14 cellular contexts compared by ENCODE assay signal in genomic region chr17:29042026-29042678, GRCh38. TPM values are rescaled to one million over a fixed set of nuclear protein-coding genes. Genes with fewer than 3 reads are reported as not detected.
A peak's percentile ranks its signal among the peaks of the same experiment; 100 is the strongest.
DNase-seq lines count a peak whose midpoint lies in the region; ATAC-seq and TF ChIP-seq lines count a peak whose summit lies in the region.
"Had no signal": no experiment of that assay in that cellular context is flagged by ENCODE, and none has a peak within 500 bp of the region (broad histone marks: within the 10 kb centered on the region; RNA-seq: fewer than 3 reads in every experiment).

No MANE protein-coding gene starts in this region.

- H3K9ac ChIP-seq in subcutaneous abdominal adipose tissue (ENCODE audit: low read length in 5 of 5), result no peak overlapping the region

- H3K27me3 Mint-ChIP-seq in WTC11 (ENCODE audit: low read depth), result no peaks in the 10 kb centered on the region
- H3K27me3 Mint-ChIP-seq in CD4-positive, alpha-beta T cell, result peaks cover 23% of the 10 kb centered on the region

- H3K9me3 Mint-ChIP-seq in WTC11, result no peaks in the 10 kb centered on the region
- H3K9me3 Mint-ChIP-seq in CD4-positive, alpha-beta T cell, result no peaks in the 10 kb centered on the region
- H3K9me3 Mint-ChIP-seq: HFFc6 had no signal

- no peaks in the 10 kb centered on the region for H3K27me3 ChIP-seq in lower lobe of right lung (ENCODE audit: low read depth)
- peaks cover 5 to 22% (median 8%) of the 10 kb centered on the region in 5 donors for H3K27me3 ChIP-seq in subcutaneous abdominal adipose tissue (ENCODE audit: control insufficient read depth in 5 of 5, insufficient read depth in 4 of 5, low read length in 5 of 5)
- peaks cover 9% of the 10 kb centered on the region for H3K27me3 ChIP-seq in CD4-positive, alpha-beta T cell (ENCODE audit: control insufficient read depth, insufficient read depth, low read length)
- H3K27me3 ChIP-seq: sigmoid colon had no signal

- peak overlapping the region; percentile 32 for H3K4me3 Mint-ChIP-seq in WTC11
- H3K4me3 Mint-ChIP-seq in CD4-positive, alpha-beta T cell, result no peak overlapping the region
- H3K4me3 Mint-ChIP-seq: activated CD8-positive, alpha-beta memory T cell treated with anti-CD3 and anti-CD28 coated beads, Interleukin-2, amount 10 ng/mL, durations not matched to agents 7 days and 5 days; HFFc6 had no signal

- peaks cover 29% of the 10 kb centered on the region for H3K4me1 ChIP-seq in lower lobe of right lung
- peaks cover 3 to 42% (median 22%) of the 10 kb centered on the region in 5 donors for H3K4me1 ChIP-seq in subcutaneous abdominal adipose tissue (ENCODE audit: control insufficient read depth in 5 of 5, insufficient read depth in 5 of 5, low read length in 5 of 5)
- H3K4me1 ChIP-seq: sigmoid colon had no signal

- H3K27ac Mint-ChIP-seq in WTC11, result peak overlapping the region; percentile 98
- no peak overlapping the region for H3K27ac Mint-ChIP-seq in CD4-positive, alpha-beta T cell
- H3K27ac Mint-ChIP-seq: activated CD8-positive, alpha-beta memory T cell treated with anti-CD3 and anti-CD28 coated beads, Interleukin-2, amount 10 ng/mL, durations not matched to agents 7 days and 5 days; HFFc6 had no signal

- no peaks in the 10 kb centered on the region for H3K9me3 ChIP-seq in lower lobe of right lung
- no peaks in the 10 kb centered on the region for H3K9me3 ChIP-seq in subcutaneous abdominal adipose tissue (ENCODE audit: control insufficient read depth in 5 of 5, low read length in 5 of 5)
- H3K9me3 ChIP-seq in CD4-positive, alpha-beta T cell (ENCODE audit: control insufficient read depth, low read length), result no peaks in the 10 kb centered on the region
- H3K9me3 ChIP-seq: sigmoid colon had no signal

- H3K4me1 Mint-ChIP-seq in WTC11, result peaks cover 63% of the 10 kb centered on the region
- H3K4me1 Mint-ChIP-seq in CD4-positive, alpha-beta T cell (ENCODE audit: low read depth), result no peaks in the 10 kb centered on the region

- POLR2A ChIA-PET in WTC11 (lab: Charles Lee), result interaction anchor here (1.0 to 1.2 kb wide), 3 partner anchors 12 to 40 kb away, joined by 3 to 4 read pairs (median 4); no protein-coding TSS in a partner anchor
- POLR2A ChIA-PET in CD4-positive, alpha-beta T cell (lab: Charles Lee), result no interaction called here

- H3K4me3 ChIP-seq in lower lobe of right lung (peak overlapping the region; percentile 8), subcutaneous abdominal adipose tissue (ENCODE audit: low read depth in 1 of 5, low read length in 5 of 5) (peak overlapping the region in 3 of 5 donors; percentile 23 to 32 (median 24))
- H3K4me3 ChIP-seq: sigmoid colon had no signal

- intact Hi-C loops in lower lobe of right lung (cut with DNase I), result no loop called here
- intact Hi-C loops in CD4-positive, alpha-beta T cell (cut with DNase I, micrococcal nuclease), result no loop called here
- intact Hi-C loops in Right ventricle myocardium superior (cut with DNase I), result no loop called here

- TF ChIP-seq CTCF in WTC11 (IDR thresholded peaks at IDR 0.05) (no peak), lower lobe of right lung (IDR thresholded peaks at IDR 0.05) (no peak)
- TF ChIP-seq CTCF in CD4-positive, alpha-beta T cell (IDR thresholded peaks at IDR 0.05), result no peak

- H3K36me3 Mint-ChIP-seq in WTC11, result peaks cover 18% of the 10 kb centered on the region
- H3K36me3 Mint-ChIP-seq in CD4-positive, alpha-beta T cell (ENCODE audit: low read depth), result no peaks in the 10 kb centered on the region
- H3K36me3 Mint-ChIP-seq: activated CD8-positive, alpha-beta memory T cell treated with anti-CD3 and anti-CD28 coated beads, Interleukin-2, amount 10 ng/mL, durations not matched to agents 7 days and 5 days had no signal

- ATAC-seq in WTC11 (peak; percentile 58), lower lobe of right lung (no peak), Right ventricle myocardium superior (ENCODE audit: poor library complexity) (no peak)
- ATAC-seq in CD4-positive, alpha-beta T cell (ENCODE audit: poor library complexity), result no peak
- ATAC-seq: activated CD8-positive, alpha-beta memory T cell treated with anti-CD3 and anti-CD28 coated beads, Interleukin-2, amount 10 ng/mL, durations not matched to agents 7 days and 5 days had no signal

- CTCF ChIA-PET in WTC11 (lab: Charles Lee), result interaction anchor here (0.6 to 2.7 kb wide), 18 partner anchors 10 to 138 kb away, joined by 3 to 21 read pairs (median 4); partner anchors contain the start of genes MYO18A and SEZ6
- CTCF ChIA-PET in CD4-positive, alpha-beta T cell (lab: Charles Lee), result no interaction called here

- no peaks in the 10 kb centered on the region for H3K36me3 ChIP-seq in lower lobe of right lung
- H3K36me3 ChIP-seq in subcutaneous abdominal adipose tissue (ENCODE audit: control insufficient read depth in 5 of 5, insufficient read depth in 5 of 5, low read length in 5 of 5), result no peaks in the 10 kb centered on the region
- H3K36me3 ChIP-seq: sigmoid colon had no signal

- H3K27ac ChIP-seq in lower lobe of right lung, result peak overlapping the region; percentile 32
- H3K27ac ChIP-seq in subcutaneous abdominal adipose tissue (ENCODE audit: low read depth, low read length), result no peak overlapping the region
- H3K27ac ChIP-seq in CD4-positive, alpha-beta T cell (ENCODE audit: low read depth, low read length), result no peak overlapping the region

- DNase-seq in SIG-M5 treated with dmso at 0.1 percent for 504 hours (lab: John Stamatoyannopoulos, UW; ENCODE audit: unreplicated experiment) (peak; percentile 50), SIG-M5 (lab: John Stamatoyannopoulos, UW) (no peak), WTC11 (ENCODE audit: low spot score) (no peak), lower lobe of right lung (no peak), GM19238 (ENCODE audit: insufficient read length, low spot score) (no peak), Right ventricle myocardium superior (no peak)
- DNase-seq in CD4-positive, alpha-beta T cell, result no peak
- DNase-seq: activated CD8-positive, alpha-beta memory T cell treated with anti-CD3 and anti-CD28 coated beads, Interleukin-2, amount 10 ng/mL, durations not matched to agents 7 days and 5 days; activated naive CD4-positive, alpha-beta T cell treated with Interleukin-2 at 50 U/mL for 16 hours; HFFc6; sigmoid colon; SW 1271 had no signal

TF ChIP-seq in WTC11, 78 proteins besides CTCF, POLR2A, EP300 and RAD21:
- TF ChIP-seq MAX (CRISPR knock-in tag; IDR thresholded peaks at IDR 0.05) (no peak), IRF1 (CRISPR knock-in tag; IDR thresholded peaks at IDR 0.05) (no peak), HMGA2 (CRISPR knock-in tag; IDR thresholded peaks at IDR 0.05) (no peak), SP1 (CRISPR knock-in tag; conservative IDR thresholded peaks at IDR 0.05) (no peak), ZNF263 (CRISPR knock-in tag; IDR thresholded peaks at IDR 0.05; ENCODE audit: low read depth) (no peak), USF1 (CRISPR knock-in tag; IDR thresholded peaks at IDR 0.05) (no peak), GTF2I (CRISPR knock-in tag; conservative IDR thresholded peaks at IDR 0.05) (no peak), CREM (CRISPR knock-in tag; IDR thresholded peaks at IDR 0.05) (no peak), PRRX2 (CRISPR knock-in tag; IDR thresholded peaks at IDR 0.05) (no peak)

RNA-seq across cellular contexts. Expression of gene PIPOX, which starts 0.8 kb away (rescaled TPM):
- 32.4 to 34.2 TPM (median 34.1 TPM) in 3 replicates for total RNA-seq in WTC11 (2021)
- total RNA-seq in lower lobe of right lung, result 1.3 TPM
- 1 to 10 TPM; 2.4 to 4.4 TPM for total RNA-seq in CD4-positive, alpha-beta T cell
- total RNA-seq in Right ventricle myocardium superior, result 1.00 TPM

RNA-seq across cellular contexts. Expression of gene SEZ6, which starts 36.3 kb away (rescaled TPM):
- total RNA-seq in WTC11 (2021) (1.4 to 3.0 TPM (median 1.6 TPM) in 3 replicates), lower lobe of right lung (not detected), Right ventricle myocardium superior (not detected)
- under 1 TPM in 1 of 2 experiments, not detected in 1; 0.31 TPM for total RNA-seq in CD4-positive, alpha-beta T cell
- total RNA-seq: activated CD8-positive, alpha-beta memory T cell treated with anti-CD3 and anti-CD28 coated beads, Interleukin-2, amount 10 ng/mL, durations not matched to agents 7 days and 5 days; glomerular endothelial cell; HFFc6 had no signal
